Comparison of ENCODE assay signal across 1 cellular context in genomic region chr3:194536883-194537637, GRCh38.
TF ChIP-seq lines count a peak whose summit lies in the region.

No MANE protein-coding gene starts in this region.

TF ChIP-seq in HepG2, 621 proteins besides CTCF, POLR2A, EP300 and RAD21 (continued from another document and continues in another):
- TF ChIP-seq ZNF687 (CRISPR knock-in tag; IDR thresholded peaks at IDR 0.05) = peak; percentile 76
- TF ChIP-seq PCBP1 (IDR thresholded peaks at IDR 0.05; ENCODE audit: borderline replicate concordance, low read depth, low read length) = no peak
- TF ChIP-seq MED8 (CRISPR knock-in tag; IDR thresholded peaks at IDR 0.05; ENCODE audit: insufficient replicate concordance) = no peak
- no peak for TF ChIP-seq ZNF20 (CRISPR knock-in tag; IDR thresholded peaks at IDR 0.05)
- no peak for TF ChIP-seq ZNF543 (CRISPR knock-in tag; IDR thresholded peaks at IDR 0.05)
- TF ChIP-seq ZNF629 (CRISPR knock-in tag; conservative IDR thresholded peaks at IDR 0.05) = no peak
- no peak for TF ChIP-seq CENPX (CRISPR knock-in tag; IDR thresholded peaks at IDR 0.05)
- TF ChIP-seq MTA3 (CRISPR knock-in tag; IDR thresholded peaks at IDR 0.05) = no peak
- peak; percentile 41; the same call in 1 of the 2 replicates for TF ChIP-seq SALL2 (CRISPR knock-in tag; IDR thresholded peaks at IDR 0.05)
- TF ChIP-seq PHF21A (CRISPR knock-in tag; IDR thresholded peaks at IDR 0.05) = peak; percentile 73
- TF ChIP-seq ZBTB39 (CRISPR knock-in tag; IDR thresholded peaks at IDR 0.05) = no peak
- no peak for TF ChIP-seq RBM39 (IDR thresholded peaks at IDR 0.05; ENCODE audit: low read depth, low read length, poor library complexity, severe bottlenecking)
- 0 out of 2 replicates have a peak, but pooled peaks have one; percentile 36 for TF ChIP-seq ZMYM2 (CRISPR knock-in tag; IDR thresholded peaks at IDR 0.05)
- TF ChIP-seq NFE2 (CRISPR knock-in tag; IDR thresholded peaks at IDR 0.05) = peak; percentile 55; the same call in 1 of the 2 replicates
- TF ChIP-seq TFDP1 (CRISPR knock-in tag; IDR thresholded peaks at IDR 0.05; ENCODE audit: borderline replicate concordance) = peak; percentile 16; the same call in 1 of the 2 replicates
- TF ChIP-seq CCDC6 (CRISPR knock-in tag; IDR thresholded peaks at IDR 0.05) = no peak
- no peak for TF ChIP-seq DDIT3 (CRISPR knock-in tag; IDR thresholded peaks at IDR 0.05)
- TF ChIP-seq FOXA3 (CRISPR knock-in tag; IDR thresholded peaks at IDR 0.05) = peak; percentile 66
- TF ChIP-seq CEBPZ (IDR thresholded peaks at IDR 0.05; ENCODE audit: low read length) = no peak
- no peak for TF ChIP-seq SP5 (CRISPR knock-in tag; IDR thresholded peaks at IDR 0.05; ENCODE audit: borderline replicate concordance, low read depth)
- TF ChIP-seq ZFP91 (CRISPR knock-in tag; IDR thresholded peaks at IDR 0.05; ENCODE audit: borderline replicate concordance) = 0 out of 2 replicates have a peak, but pooled peaks have one; percentile 36
- TF ChIP-seq ZBTB10 (CRISPR knock-in tag; IDR thresholded peaks at IDR 0.05; ENCODE audit: borderline replicate concordance) = no peak
- no peak for TF ChIP-seq ARID2 (CRISPR knock-in tag; IDR thresholded peaks at IDR 0.05; ENCODE audit: borderline replicate concordance)
- TF ChIP-seq TARDBP (CRISPR knock-in tag; IDR thresholded peaks at IDR 0.05) = 0 out of 2 replicates have a peak, but pooled peaks have one; percentile 13
- peak; percentile 88 for TF ChIP-seq NFE2L2 (IDR thresholded peaks at IDR 0.05; ENCODE audit: low read length)
- no peak for TF ChIP-seq HES4 (CRISPR knock-in tag; IDR thresholded peaks at IDR 0.05; ENCODE audit: borderline replicate concordance)
- TF ChIP-seq ZNF292 (CRISPR knock-in tag; IDR thresholded peaks at IDR 0.05; ENCODE audit: borderline replicate concordance, low read depth) = peak; percentile 61; the same call in 1 of the 2 replicates
- no peak for TF ChIP-seq NR2F1 (CRISPR knock-in tag; IDR thresholded peaks at IDR 0.05)
- TF ChIP-seq NCOA2 (CRISPR knock-in tag; IDR thresholded peaks at IDR 0.05) = peak; percentile 29; the same call in 1 of the 2 replicates
- no peak for TF ChIP-seq IRF1 (CRISPR knock-in tag; IDR thresholded peaks at IDR 0.05; ENCODE audit: low read depth)
- 0 out of 2 replicates have a peak, but pooled peaks have one; percentile 39 for TF ChIP-seq POLR2AphosphoS5 (IDR thresholded peaks at IDR 0.05; ENCODE audit: low read depth, low read length)
- no peak for TF ChIP-seq CBX1 (IDR thresholded peaks at IDR 0.05; ENCODE audit: low read depth)
- TF ChIP-seq ZNF670 (CRISPR knock-in tag; IDR thresholded peaks at IDR 0.05; ENCODE audit: borderline replicate concordance) = 0 out of 2 replicates have a peak, but pooled peaks have one; percentile 71
- TF ChIP-seq ZFYVE20 (CRISPR knock-in tag; IDR thresholded peaks at IDR 0.05; ENCODE audit: borderline replicate concordance, low read depth) = no peak
- 0 out of 2 replicates have a peak, but pooled peaks have one; percentile 14 for TF ChIP-seq PPARG (CRISPR knock-in tag; conservative IDR thresholded peaks at IDR 0.05)
- TF ChIP-seq TEAD2 (CRISPR knock-in tag; IDR thresholded peaks at IDR 0.05) = no peak
- TF ChIP-seq ZBED4 (CRISPR knock-in tag; IDR thresholded peaks at IDR 0.05; ENCODE audit: borderline replicate concordance) = peak; percentile 36; the same call in 1 of the 2 replicates
- no peak for TF ChIP-seq ZNF788 (CRISPR knock-in tag; IDR thresholded peaks at IDR 0.05; ENCODE audit: borderline replicate concordance)
- TF ChIP-seq SNRNP70 (IDR thresholded peaks at IDR 0.05; ENCODE audit: low read depth, low read length) = no peak
- no peak; the same call in 1 of the 2 replicates for TF ChIP-seq MXD4 (CRISPR knock-in tag; IDR thresholded peaks at IDR 0.05)
- TF ChIP-seq NAIF1 (CRISPR knock-in tag; IDR thresholded peaks at IDR 0.05; ENCODE audit: borderline replicate concordance) = no peak
- TF ChIP-seq HNRNPH1 (optimal IDR thresholded peaks at IDR 0.05; ENCODE audit: low read depth, low read length) = no peak
